Comparison of ENCODE assay signal across 1 cellular context in genomic region chr7:1516586-1517251, GRCh38.
TF ChIP-seq lines count a peak whose summit lies in the region.

No MANE protein-coding gene starts in this region.

TF ChIP-seq in HepG2, 621 proteins besides CTCF, POLR2A, EP300 and RAD21 (continued from another document):
- no peak for TF ChIP-seq PBX3 (CRISPR knock-in tag; IDR thresholded peaks at IDR 0.05; ENCODE audit: borderline replicate concordance)
- TF ChIP-seq PHF20 (CRISPR knock-in tag; IDR thresholded peaks at IDR 0.05): no peak
- TF ChIP-seq ZSCAN9 (CRISPR knock-in tag; IDR thresholded peaks at IDR 0.05; ENCODE audit: borderline replicate concordance): no peak
- peak; percentile 66; the same call in 1 of the 2 replicates for TF ChIP-seq RARA (CRISPR knock-in tag; IDR thresholded peaks at IDR 0.05)
- TF ChIP-seq ZNF350 (CRISPR knock-in tag; IDR thresholded peaks at IDR 0.05; ENCODE audit: borderline replicate concordance, low read depth): no peak
- no peak for TF ChIP-seq ZBTB42 (CRISPR knock-in tag; IDR thresholded peaks at IDR 0.05)
- no peak for TF ChIP-seq ERF (CRISPR knock-in tag; IDR thresholded peaks at IDR 0.05)
- no peak for TF ChIP-seq THAP7 (CRISPR knock-in tag; IDR thresholded peaks at IDR 0.05)
- no peak for TF ChIP-seq ZNF276 (CRISPR knock-in tag; IDR thresholded peaks at IDR 0.05; ENCODE audit: low read depth)
- no peak for TF ChIP-seq PHB2 (IDR thresholded peaks at IDR 0.05; ENCODE audit: partially characterized antibody)
- no peak for TF ChIP-seq ZNF274 (CRISPR knock-in tag; IDR thresholded peaks at IDR 0.05)
- TF ChIP-seq ZFYVE20 (CRISPR knock-in tag; IDR thresholded peaks at IDR 0.05; ENCODE audit: borderline replicate concordance, low read depth): no peak
- TF ChIP-seq TCF7L2 (IDR thresholded peaks at IDR 0.05; ENCODE audit: low read depth, low read length): no peak
- TF ChIP-seq AGO1 (IDR thresholded peaks at IDR 0.05; ENCODE audit: low read depth, low read length, poor library complexity, severe bottlenecking): no peak
- no peak for TF ChIP-seq KDM3A (CRISPR knock-in tag; IDR thresholded peaks at IDR 0.05; ENCODE audit: low read depth)
- TF ChIP-seq ZBTB7A (CRISPR knock-in tag; IDR thresholded peaks at IDR 0.05): 0 out of 2 replicates have a peak, but pooled peaks have one; percentile 25
- no peak for TF ChIP-seq ZNF589 (CRISPR knock-in tag; conservative IDR thresholded peaks at IDR 0.05)
- TF ChIP-seq FOXA3 (CRISPR knock-in tag; IDR thresholded peaks at IDR 0.05): peak; percentile 71
- TF ChIP-seq SYNCRIP (IDR thresholded peaks at IDR 0.05; ENCODE audit: insufficient read depth, low read depth, low read length): no peak
- TF ChIP-seq HOXA9 (CRISPR knock-in tag; IDR thresholded peaks at IDR 0.05; ENCODE audit: borderline replicate concordance): no peak
